1 cellular context compared by ENCODE assay signal in the genomic region with DNA sequence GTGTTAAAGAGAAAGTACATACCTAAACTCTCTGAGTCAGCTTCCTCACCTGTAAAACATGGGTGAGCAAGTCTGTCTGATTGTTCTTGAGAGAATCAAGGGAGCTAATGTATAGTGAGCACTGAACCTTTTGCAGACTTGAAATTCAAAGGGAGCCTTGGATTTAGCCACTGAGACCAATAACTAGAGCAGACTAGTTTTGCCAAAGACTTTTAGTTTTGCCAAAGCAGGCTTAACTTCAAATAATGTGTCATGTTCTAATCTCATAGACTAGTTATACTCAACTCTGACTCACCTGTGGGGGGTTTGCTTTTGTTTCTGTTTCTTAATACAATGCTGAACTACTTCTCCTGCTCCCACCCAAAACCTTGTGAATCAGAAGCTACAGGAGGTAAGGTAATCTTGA.
TF ChIP-seq lines count a peak whose summit lies in the region.

No MANE protein-coding gene starts in this region.

TF ChIP-seq in K562, 482 proteins besides CTCF, POLR2A, EP300 and RAD21:
- TF ChIP-seq ZNF41 (CRISPR knock-in tag; conservative IDR thresholded peaks at IDR 0.05) = no peak
- TF ChIP-seq, protein P1, sequence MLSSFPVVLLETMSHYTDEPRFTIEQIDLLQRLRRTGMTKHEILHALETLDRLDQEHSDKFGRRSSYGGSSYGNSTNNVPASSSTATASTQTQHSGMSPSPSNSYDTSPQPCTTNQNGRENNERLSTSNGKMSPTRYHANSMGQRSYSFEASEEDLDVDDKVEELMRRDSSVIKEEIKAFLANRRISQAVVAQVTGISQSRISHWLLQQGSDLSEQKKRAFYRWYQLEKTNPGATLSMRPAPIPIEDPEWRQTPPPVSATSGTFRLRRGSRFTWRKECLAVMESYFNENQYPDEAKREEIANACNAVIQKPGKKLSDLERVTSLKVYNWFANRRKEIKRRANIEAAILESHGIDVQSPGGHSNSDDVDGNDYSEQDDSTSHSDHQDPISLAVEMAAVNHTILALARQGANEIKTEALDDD (IDR thresholded peaks at IDR 0.05) = peak; percentile 79
